ENCODE assay signal across 7 cellular contexts in genomic region chr19:38360839-38361631, GRCh38. TPM values are rescaled to one million over a fixed set of nuclear protein-coding genes. Genes with fewer than 3 reads are reported as not detected.
A peak's percentile ranks its signal among the peaks of the same experiment; 100 is the strongest.
DNase-seq lines count a peak whose midpoint lies in the region; ATAC-seq and TF ChIP-seq lines count a peak whose summit lies in the region.
"Had no signal": no experiment of that assay in that cellular context is flagged by ENCODE, and none has a peak within 500 bp of the region (broad histone marks: within the 10 kb centered on the region; RNA-seq: fewer than 3 reads in every experiment).

No MANE protein-coding gene starts in this region.

- peak in 5 of 8 donors; percentile 7 to 36 (median 19) for ATAC-seq in heart right ventricle

- peak overlapping the region; percentile 44 to 94 (median 73) for H3K4me3 ChIP-seq in heart right ventricle
- peak overlapping the region in 3 of 4 donors; percentile 33 to 59 (median 49) for H3K4me3 ChIP-seq in tibial nerve

- H3K27me3 ChIP-seq in heart right ventricle (peaks cover 0 to 56% (median 26%) of the 10 kb centered on the region in 7 donors), tibial nerve (peaks cover 0 to 77% of the 10 kb centered on the region in 2 donors)

- no peak for TF ChIP-seq CTCF in heart right ventricle (IDR thresholded peaks at IDR 0.05)
- TF ChIP-seq CTCF in tibial nerve (IDR thresholded peaks at IDR 0.05): no peak

- no peak overlapping the region for H3K27ac Mint-ChIP-seq in activated T-cell treated with anti-CD3 and anti-CD28 coated beads, Interleukin-2, amount 50 U/mL, for 24 hours

- peaks cover 17% of the 10 kb centered on the region for H3K4me1 Mint-ChIP-seq in activated T-cell treated with anti-CD3 and anti-CD28 coated beads, Interleukin-2, amount 50 U/mL, for 24 hours (ENCODE audit: low read depth)

- H3K27ac ChIP-seq in heart right ventricle (peak overlapping the region in 3 of 10 donors; percentile 1 to 78 (median 67)), tibial nerve (no peak overlapping the region)

- no peaks in the 10 kb centered on the region for H3K9me3 ChIP-seq in heart right ventricle
- H3K9me3 ChIP-seq in tibial nerve: no peaks in the 10 kb centered on the region

- 20 to 21% methylated on average over 23 of the region's 23 CpGs for WGBS in heart right ventricle, 2 donors
- WGBS in tibial nerve, 2 donors: 16 to 19% methylated on average over 20 to 23 of the region's 23 CpGs

- H3K36me3 ChIP-seq in heart right ventricle (no peaks in the 10 kb centered on the region), tibial nerve (no peaks in the 10 kb centered on the region)

- intact Hi-C loops in heart right ventricle (cut with DNase I): no loop called here

- no peaks in the 10 kb centered on the region for H3K36me3 Mint-ChIP-seq in activated T-cell treated with anti-CD3 and anti-CD28 coated beads, Interleukin-2, amount 50 U/mL, for 24 hours (ENCODE audit: low read depth)

- H3K4me3 Mint-ChIP-seq in activated T-cell treated with anti-CD3 and anti-CD28 coated beads, Interleukin-2, amount 50 U/mL, for 24 hours: peak overlapping the region; percentile 81

- no peaks in the 10 kb centered on the region for H3K9me3 Mint-ChIP-seq in activated T-cell treated with anti-CD3 and anti-CD28 coated beads, Interleukin-2, amount 50 U/mL, for 24 hours

- peaks cover 0 to 20% (median 13%) of the 10 kb centered on the region in 9 donors for H3K4me1 ChIP-seq in heart right ventricle
- peaks cover 0 to 22% (median 13%) of the 10 kb centered on the region in 4 donors for H3K4me1 ChIP-seq in tibial nerve

- TF ChIP-seq POLR2A in tibial nerve (IDR thresholded peaks at IDR 0.05): no peak

- DNase-seq in activated T-cell treated with anti-CD3 and anti-CD28 coated beads, Interleukin-2, amount 50 U/mL, for 24 hours: no peak
- DNase-seq in activated T-cell treated with anti-CD3 and anti-CD28 coated beads, Interleukin-2, amount 50 U/mL, for 48 hours: no peak
- DNase-seq in heart right ventricle: no peak
- DNase-seq in tibial nerve (ENCODE audit: low spot score in 2 of 2): no peak
- DNase-seq in NCI-H2081 (lab: John Stamatoyannopoulos, UW): no peak
- DNase-seq in activated CD4-positive, CD25-positive, alpha-beta regulatory T cell treated with anti-CD3 and anti-CD28 coated beads, Interleukin-2, amount 50 U/mL, for 72 hours: no peak

- H3K27me3 Mint-ChIP-seq in activated T-cell treated with anti-CD3 and anti-CD28 coated beads, Interleukin-2, amount 50 U/mL, for 24 hours: peaks cover 29% of the 10 kb centered on the region

- TF ChIP-seq EP300 in tibial nerve (IDR thresholded peaks at IDR 0.05): no peak

RNA-seq across cellular contexts. Expression of gene PSMD8, which starts 13.3 kb away (rescaled TPM):
- total RNA-seq in heart right ventricle (100 to 1,000 TPM; 234 to 426 (median 302) TPM), tibial nerve (100 to 1,000 TPM; 124 to 192 (median 174) TPM)
- polyA plus RNA-seq in heart right ventricle: 100 to 1,000 TPM; 113 to 513 TPM

RNA-seq across cellular contexts. Expression of gene CATSPERG, which starts 25.4 kb away (rescaled TPM):
- total RNA-seq in heart right ventricle (1 to 10 TPM in 5 of 10 donors, under 1 TPM in 5; 0.74 to 4.9 (median 1.1) TPM), tibial nerve (10 to 100 TPM in 1 of 4 donors, 1 to 10 TPM in 3; 3.3 to 10.2 (median 6.2) TPM)
- 1 to 10 TPM; 1.1 to 2.5 TPM for polyA plus RNA-seq in heart right ventricle

RNA-seq across cellular contexts. Expression of gene GGN, which starts 26.8 kb away (rescaled TPM):
- under 1 TPM in 5 of 10 donors, not detected in 5; 0.13 to 0.57 (median 0.40) TPM for total RNA-seq in heart right ventricle
- under 1 TPM in 1 of 2 donors, not detected in 1; 0.22 TPM for polyA plus RNA-seq in heart right ventricle
- not detected for total RNA-seq in tibial nerve
- total RNA-seq: Daoy had no signal

RNA-seq across cellular contexts. Expression of gene SPRED3, which starts 27.5 kb away (rescaled TPM):
- total RNA-seq in heart right ventricle (1 to 10 TPM in 2 of 10 donors, under 1 TPM in 8; 0.17 to 1.7 (median 0.58) TPM), tibial nerve (under 1 TPM in 3 of 4 donors, not detected in 1; under 0.01 to 0.60 (median 0.21) TPM)
- under 1 TPM; 0.44 to 0.51 TPM for polyA plus RNA-seq in heart right ventricle

RNA-seq across cellular contexts. Expression of gene KCNK6, which starts 41.4 kb away (rescaled TPM):
- total RNA-seq in heart right ventricle (10 to 100 TPM in 6 of 10 donors, 1 to 10 TPM in 4; 4.5 to 31.6 (median 13.7) TPM), tibial nerve (1 to 10 TPM; 2.6 to 5.4 (median 3.3) TPM)
- 1 to 10 TPM; 5.1 to 8.0 TPM for polyA plus RNA-seq in heart right ventricle
